In the genomic region with DNA sequence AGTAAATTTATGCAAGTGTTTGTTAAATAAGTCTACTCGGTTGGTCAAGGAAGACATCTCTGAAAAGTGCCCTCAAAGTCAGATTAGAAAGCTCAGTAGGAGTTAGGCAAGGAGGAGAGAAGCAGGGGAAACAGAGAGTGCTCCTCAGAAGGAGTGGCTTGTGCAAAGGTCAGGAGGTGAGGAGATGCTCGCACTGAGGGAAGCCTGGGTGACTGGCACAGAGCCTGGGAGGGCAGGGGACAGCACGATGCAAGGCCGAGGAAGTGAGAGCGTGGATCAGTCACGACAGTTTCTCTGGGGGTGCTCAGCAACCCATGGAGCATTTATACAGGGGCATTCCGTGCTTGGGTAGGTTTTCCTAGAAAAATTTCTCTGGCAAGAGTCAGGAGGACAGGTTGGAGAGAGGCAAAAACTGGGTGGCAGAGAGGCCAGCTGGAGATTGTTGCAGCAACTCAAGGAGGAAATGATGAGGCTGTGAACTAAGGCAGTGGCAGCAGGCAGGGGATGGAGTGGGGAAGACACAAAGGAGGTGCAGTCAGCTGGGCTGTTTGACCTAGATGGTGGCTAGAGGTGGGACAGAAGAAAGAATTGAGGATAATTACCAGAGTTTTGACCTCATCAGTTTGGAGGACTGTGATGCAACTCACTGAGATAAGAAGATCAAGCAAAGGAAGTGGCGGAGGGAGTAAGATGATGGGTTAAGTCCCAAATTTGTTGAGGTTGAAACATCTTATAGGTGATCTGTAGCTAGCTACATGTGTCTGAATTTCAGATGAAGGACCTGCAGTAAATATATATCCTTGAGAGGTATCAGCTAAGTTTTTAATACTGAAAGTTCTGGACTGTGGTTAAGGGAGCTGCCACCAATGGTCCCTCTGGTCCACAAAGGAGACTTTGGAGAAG, we compare ENCODE assay signal across 17 cellular contexts.
A peak's percentile ranks its signal among the peaks of the same experiment; 100 is the strongest.
DNase-seq lines count a peak whose midpoint lies in the region; ATAC-seq and TF ChIP-seq lines count a peak whose summit lies in the region.
"Had no signal": no experiment of that assay in that cellular context is flagged by ENCODE, and none has a peak within 500 bp of the region (broad histone marks: within the 10 kb centered on the region; RNA-seq: fewer than 3 reads in every experiment).

No MANE protein-coding gene starts in this region.

- H3K9me3 ChIP-seq in WERI-Rb-1 (ENCODE audit: severe bottlenecking): no peaks in the 10 kb centered on the region
- H3K9me3 ChIP-seq: suprapubic skin had no signal

- ATAC-seq in effector memory CD8-positive, alpha-beta T cell (replicated peaks): peak; percentile 71
- peak; percentile 65 to 69 for ATAC-seq in stimulated activated naive B cell treated with anti-CD40 and anti-IgM and Interleukin-4, amounts not matched to agents 10 μg/mL and 1 μg/mL and 100 μg/mL, for 72 hours (replicated peaks)
- ATAC-seq in HG02642 (IDR thresholded peaks at IDR 0.05; ENCODE audit: poor library complexity, unreplicated experiment) (no peak), HG03439 (IDR thresholded peaks at IDR 0.05; ENCODE audit: unreplicated experiment) (no peak)

- H3K27ac Mint-ChIP-seq in effector memory CD8-positive, alpha-beta T cell: peak overlapping the region; percentile 45 to 68
- peak overlapping the region; percentile 68 for H3K27ac Mint-ChIP-seq in stimulated activated naive B cell treated with anti-CD40 and anti-IgM and Interleukin-4, amounts not matched to agents 10 μg/mL and 1 μg/mL and 100 μg/mL, for 72 hours

- no peaks in the 10 kb centered on the region for H3K27me3 Mint-ChIP-seq in effector memory CD8-positive, alpha-beta T cell
- H3K27me3 Mint-ChIP-seq in stimulated activated naive B cell treated with anti-CD40 and anti-IgM and Interleukin-4, amounts not matched to agents 10 μg/mL and 1 μg/mL and 100 μg/mL, for 72 hours: no peaks in the 10 kb centered on the region

- peak overlapping the region; percentile 1 to 47 for H3K4me3 Mint-ChIP-seq in effector memory CD8-positive, alpha-beta T cell
- peak overlapping the region; percentile 12 to 50 for H3K4me3 Mint-ChIP-seq in stimulated activated naive B cell treated with anti-CD40 and anti-IgM and Interleukin-4, amounts not matched to agents 10 μg/mL and 1 μg/mL and 100 μg/mL, for 72 hours

- no peak for TF ChIP-seq CTCF in WERI-Rb-1 (IDR thresholded peaks at IDR 0.05; ENCODE audit: low read depth, low read length)

- peak; percentile 31 for DNase-seq in NCI-H510A treated with DMSO at 0.1 percent for 48 hours (lab: John Stamatoyannopoulos, UW)
- no peak for DNase-seq in NCI-H510A (lab: John Stamatoyannopoulos, UW)
- DNase-seq in MV-4-11 (lab: John Stamatoyannopoulos, UW): peak; percentile 30
- DNase-seq in effector memory CD8-positive, alpha-beta T cell: no peak
- DNase-seq in stimulated activated naive B cell treated with anti-CD40 and anti-IgM and Interleukin-4, amounts not matched to agents 10 μg/mL and 1 μg/mL and 100 μg/mL, for 72 hours: no peak
- no peak for DNase-seq in WERI-Rb-1
- DNase-seq: activated CD4-positive, CD25-positive, alpha-beta regulatory T cell; activated effector memory CD4-positive, alpha-beta T cell treated with Interleukin-2 at 50 U/mL for 16 hours; DMS 273 treated with DMSO at 0.1 percent for 48 hours; head of caudate nucleus; NCI-H2081 treated with DMSO at 0.1 percent for 48 hours had no signal

- H3K4me1 Mint-ChIP-seq in effector memory CD8-positive, alpha-beta T cell (ENCODE audit: low read depth in 2 of 2): peaks cover 42 to 44% of the 10 kb centered on the region in 2 donors
- peaks cover 39 to 68% of the 10 kb centered on the region in 2 donors for H3K4me1 Mint-ChIP-seq in stimulated activated naive B cell treated with anti-CD40 and anti-IgM and Interleukin-4, amounts not matched to agents 10 μg/mL and 1 μg/mL and 100 μg/mL, for 72 hours

- no peaks in the 10 kb centered on the region for H3K27me3 ChIP-seq in WERI-Rb-1 (ENCODE audit: insufficient read depth, low read depth, severe bottlenecking)
- H3K27me3 ChIP-seq: suprapubic skin had no signal

- H3K9me3 Mint-ChIP-seq in effector memory CD8-positive, alpha-beta T cell: no peaks in the 10 kb centered on the region
- H3K9me3 Mint-ChIP-seq in stimulated activated naive B cell treated with anti-CD40 and anti-IgM and Interleukin-4, amounts not matched to agents 10 μg/mL and 1 μg/mL and 100 μg/mL, for 72 hours: no peaks in the 10 kb centered on the region
- H3K9me3 Mint-ChIP-seq: nephron had no signal

- peaks cover 7% of the 10 kb centered on the region for H3K36me3 Mint-ChIP-seq in effector memory CD8-positive, alpha-beta T cell (ENCODE audit: insufficient read depth)
- H3K36me3 Mint-ChIP-seq in stimulated activated naive B cell treated with anti-CD40 and anti-IgM and Interleukin-4, amounts not matched to agents 10 μg/mL and 1 μg/mL and 100 μg/mL, for 72 hours: peaks cover 32 to 63% of the 10 kb centered on the region in 2 donors

- no peak overlapping the region for H3K27ac ChIP-seq in WERI-Rb-1
- H3K27ac ChIP-seq: epithelial cell of prostate, SK-N-MC, suprapubic skin had no signal

- no peak overlapping the region for H3K4me3 ChIP-seq in WERI-Rb-1 (ENCODE audit: low read depth, low read length)
- H3K4me3 ChIP-seq: SK-N-MC, suprapubic skin had no signal

- H3K36me3 ChIP-seq in WERI-Rb-1: no peaks in the 10 kb centered on the region
- H3K36me3 ChIP-seq: suprapubic skin had no signal

Comparison
In these comparisons a context has a peak if more than half of its experiments do, and no peak if none do; other contexts are left out.
1. DNase-seq: peak in NCI-H510A treated with DMSO at 0.1 percent for 48 hours (single experiment) and MV-4-11 (single experiment); none in NCI-H510A (single experiment), effector memory CD8-positive, alpha-beta T cell (0 of 3), stimulated activated naive B cell treated with anti-CD40 and anti-IgM and Interleukin-4, amounts not matched to agents 10 μg/mL and 1 μg/mL and 100 μg/mL, for 72 hours (single experiment) and WERI-Rb-1 (single experiment).
2. ATAC-seq: peak in effector memory CD8-positive, alpha-beta T cell (single experiment) and stimulated activated naive B cell treated with anti-CD40 and anti-IgM and Interleukin-4, amounts not matched to agents 10 μg/mL and 1 μg/mL and 100 μg/mL, for 72 hours (2 of 2); none in HG02642 (single experiment) and HG03439 (single experiment).